ENCODE assay signal across 12 cellular contexts in the genomic region with DNA sequence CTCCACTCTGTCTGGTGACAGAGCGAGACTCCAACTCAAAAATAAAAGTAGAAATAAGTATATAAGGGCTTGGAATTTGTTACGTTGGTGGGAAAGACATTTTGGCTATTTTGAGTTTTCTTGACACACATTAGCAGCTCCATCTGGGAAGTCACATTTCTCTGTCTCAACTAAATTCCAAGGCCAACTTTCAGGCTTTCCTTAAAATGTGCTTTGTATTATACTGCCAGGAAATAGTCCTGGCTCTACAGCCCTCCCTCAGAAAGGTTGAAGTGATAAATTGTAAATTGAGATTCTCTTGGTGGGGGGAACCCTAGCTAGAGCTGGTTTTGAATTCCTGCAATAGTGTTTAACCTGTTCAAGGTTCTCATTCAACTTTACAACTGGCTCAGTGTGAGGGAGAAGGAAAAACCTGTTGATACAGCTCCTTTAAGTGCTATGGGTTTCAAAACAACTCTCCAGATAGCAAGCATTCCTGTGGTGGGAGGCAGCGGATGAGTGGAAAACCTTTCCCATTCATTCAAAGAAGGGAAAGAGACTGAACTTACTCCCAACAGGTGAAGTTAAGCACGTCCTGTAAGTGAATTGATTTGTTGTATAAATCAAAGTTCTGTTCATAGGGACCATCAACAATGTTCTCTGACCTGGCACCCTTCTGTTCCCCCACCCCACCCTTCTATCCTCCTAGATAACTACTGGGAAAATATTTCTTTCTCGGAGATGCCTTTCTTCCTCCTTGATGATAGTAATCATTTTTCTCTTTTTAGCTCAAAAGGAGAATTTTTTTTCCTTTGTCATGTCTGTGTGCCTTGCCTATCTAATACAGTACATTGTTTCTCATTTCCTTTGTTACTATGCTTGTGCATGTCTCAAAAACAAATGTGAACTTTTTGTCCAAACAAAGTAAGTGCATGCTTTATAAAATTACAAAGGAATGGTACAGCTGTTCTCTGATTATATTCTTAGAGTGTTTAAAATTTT. TPM values are rescaled to one million over a fixed set of nuclear protein-coding genes. Genes with fewer than 3 reads are reported as not detected.
DNase-seq lines count a peak whose midpoint lies in the region; FAIRE-seq and TF ChIP-seq lines count a peak whose summit lies in the region.
"Had no signal": no experiment of that assay in that cellular context is flagged by ENCODE, and none has a peak within 500 bp of the region (broad histone marks: within the 10 kb centered on the region; RNA-seq: fewer than 3 reads in every experiment).

No MANE protein-coding gene starts in this region.

- peak overlapping the region; percentile 63 for H3K4me2 ChIP-seq in neural progenitor cell

- H3K4me3 ChIP-seq in fibroblast of mammary gland (ENCODE audit: control insufficient read depth, low read depth, low read length) (no peak overlapping the region), neural progenitor cell (peak overlapping the region; percentile 6)
- H3K4me3 ChIP-seq: MG63 had no signal

- peaks cover 5% of the 10 kb centered on the region for H3F3A ChIP-seq in neural progenitor cell (ENCODE audit: low read depth)

- BruUV-seq in Calu3 (replicated peaks; lab: Mats Ljungman, UMichigan), result no TSS peak

- H3K4me3 Mint-ChIP-seq in Calu3 (ENCODE audit: low read depth, unreplicated experiment), result peak overlapping the region; percentile 58
- H3K4me3 Mint-ChIP-seq in neural progenitor cell, result no peak overlapping the region

- no peak overlapping the region for H3K9ac ChIP-seq in neural progenitor cell

- TF ChIP-seq CTCF in Calu3 (IDR thresholded peaks at IDR 0.05; ENCODE audit: unreplicated experiment) (no peak), fibroblast of mammary gland (conservative IDR thresholded peaks at IDR 0.05; ENCODE audit: control insufficient read depth, insufficient read depth, low read depth, low read length) (no peak), neural progenitor cell (IDR thresholded peaks at IDR 0.05) (no peak)

- DNase-seq in Calu3, result peak; percentile 73
- peak; percentile 89 for DNase-seq in RCC 7860 (ENCODE audit: low spot score)
- peak; percentile 32 for DNase-seq in fibroblast of mammary gland (ENCODE audit: low read depth)
- peak; percentile 78 for DNase-seq in neural progenitor cell (ENCODE audit: low spot score)
- no peak for DNase-seq in foreskin melanocyte
- no peak for DNase-seq in NCI-H1092 treated with DMSO at 0.1 percent for 48 hours (lab: John Stamatoyannopoulos, UW)
- DNase-seq in dermis blood vessel endothelial cell, result no peak
- DNase-seq in OCI-M1 (lab: John Stamatoyannopoulos, UW), result no peak
- DNase-seq: COR-L47, MG63 had no signal

- H3K36me3 Mint-ChIP-seq in Calu3 (ENCODE audit: insufficient read depth, unreplicated experiment) (peaks cover 6% of the 10 kb centered on the region), neural progenitor cell (no peaks in the 10 kb centered on the region)

- no peaks in the 10 kb centered on the region for H3K79me2 ChIP-seq in neural progenitor cell (ENCODE audit: low read depth)

- intact Hi-C loops in Calu3 (cut with micrococcal nuclease; ENCODE audit: unreplicated experiment), result loop anchor here (1.0 kb wide), 1 partner anchor 45 kb away; no protein-coding TSS in a partner anchor

- no peaks in the 10 kb centered on the region for H3K9me3 Mint-ChIP-seq in Calu3 (ENCODE audit: low read depth, unreplicated experiment)
- peaks cover 3% of the 10 kb centered on the region for H3K9me3 Mint-ChIP-seq in neural progenitor cell

- peak overlapping the region; percentile 88 for H3K27ac ChIP-seq in neural progenitor cell
- H3K27ac ChIP-seq: neutrophil had no signal

- H3K27ac Mint-ChIP-seq in Calu3 (ENCODE audit: unreplicated experiment), result peak overlapping the region; percentile 84
- H3K27ac Mint-ChIP-seq in neural progenitor cell, result peak overlapping the region; percentile 78

- H3K27me3 Mint-ChIP-seq in Calu3 (ENCODE audit: unreplicated experiment) (no peaks in the 10 kb centered on the region), neural progenitor cell (ENCODE audit: insufficient read depth, low read depth) (no peaks in the 10 kb centered on the region)

- peaks cover 47% of the 10 kb centered on the region for H3K4me1 Mint-ChIP-seq in Calu3 (ENCODE audit: low read depth, unreplicated experiment)
- H3K4me1 Mint-ChIP-seq in neural progenitor cell, result peaks cover 16% of the 10 kb centered on the region

- peaks cover 17% of the 10 kb centered on the region for H3K4me1 ChIP-seq in neural progenitor cell

- H4K20me1 ChIP-seq in neural progenitor cell (ENCODE audit: low read depth), result no peaks in the 10 kb centered on the region

- peak overlapping the region; percentile 58 for H2AFZ ChIP-seq in neural progenitor cell (replicated peaks)

- H3K27me3 ChIP-seq in neural progenitor cell, result no peaks in the 10 kb centered on the region
- H3K27me3 ChIP-seq: MG63, neutrophil had no signal

- H3K36me3 ChIP-seq in neural progenitor cell, result no peaks in the 10 kb centered on the region
- H3K36me3 ChIP-seq: MG63, neutrophil had no signal

- CTCF ChIA-PET in Calu3 (lab: Charles Lee), result interaction anchor here (0.7 to 2.2 kb wide), 7 partner anchors 8 to 70 kb away, joined by 3 to 20 read pairs (median 3); partner anchors contain the start of gene SLC39A10

- FAIRE-seq in RCC 7860 (lab: Jason Lieb, UNC), result peak; percentile 92
- FAIRE-seq: TTC549 had no signal

- no peaks in the 10 kb centered on the region for H3K9me3 ChIP-seq in neural progenitor cell (ENCODE audit: low read depth)
- H3K9me3 ChIP-seq: MG63, neutrophil had no signal

RNA-seq across cellular contexts. Expression of gene SLC39A10, which starts 44.2 kb away (rescaled TPM):
- total RNA-seq in Calu3 (2022), result 49.0 and 133 TPM in 2 replicates
- 179 and 253 TPM in 2 replicates for total RNA-seq in neural progenitor cell (ENCODE audit: low replicate concordance)
- 32.9 and 34.7 TPM in 2 replicates for total RNA-seq in dermis blood vessel endothelial cell

Comparison
In these comparisons a context has a peak if more than half of its experiments do, and no peak if none do; other contexts are left out.
1. DNase-seq: peak in Calu3 (single experiment), RCC 7860 (single experiment), fibroblast of mammary gland (single experiment) and neural progenitor cell (single experiment); none in foreskin melanocyte (single experiment), NCI-H1092 treated with DMSO at 0.1 percent for 48 hours (single experiment), dermis blood vessel endothelial cell (single experiment) and OCI-M1 (single experiment).